Comparison of ENCODE assay signal across 18 cellular contexts in the genomic region with DNA sequence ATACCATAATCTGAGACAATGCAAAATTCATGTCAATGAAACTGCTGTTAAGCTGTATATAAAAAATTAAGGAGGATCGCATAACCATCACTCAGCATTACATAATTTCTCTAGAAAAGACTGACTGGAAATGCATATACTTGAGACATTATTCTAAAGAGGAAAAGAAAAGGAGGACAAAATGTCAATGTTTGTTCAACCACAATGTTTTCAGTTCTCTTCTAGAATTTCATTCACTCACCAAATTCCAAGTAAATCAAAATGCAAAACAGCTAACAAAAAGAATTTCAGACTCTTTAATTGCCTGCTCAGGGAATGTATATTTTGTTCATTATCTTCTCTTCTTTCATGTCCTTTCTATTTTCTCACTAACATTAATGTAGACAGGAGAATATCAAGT.
"Had no signal": no experiment of that assay in that cellular context is flagged by ENCODE, and none has a peak within 500 bp of the region (broad histone marks: within the 10 kb centered on the region; RNA-seq: fewer than 3 reads in every experiment).

No MANE protein-coding gene starts in this region.

- H3K9me3 ChIP-seq: esophagus muscularis mucosa, gastroesophageal sphincter, mucosa of descending colon, stomach had no signal

- H3K4me3 Mint-ChIP-seq: dendritic cell treated with granulocyte-macrophage colony-stimulating factor and Interleukin-4, amounts not matched to agents 40 ng/mL and 50 ng/mL, for 4 days; effector memory CD8-positive, alpha-beta T cell; natural killer cell had no signal

- H3K27me3 ChIP-seq: esophagus muscularis mucosa, gastroesophageal sphincter, stomach had no signal

- H3K4me1 Mint-ChIP-seq: natural killer cell had no signal

- H3K27me3 Mint-ChIP-seq: dendritic cell treated with granulocyte-macrophage colony-stimulating factor and Interleukin-4, amounts not matched to agents 40 ng/mL and 50 ng/mL, for 4 days had no signal

- H3K9me3 Mint-ChIP-seq: dendritic cell treated with granulocyte-macrophage colony-stimulating factor and Interleukin-4, amounts not matched to agents 40 ng/mL and 50 ng/mL, for 4 days; effector memory CD8-positive, alpha-beta T cell; natural killer cell had no signal

- H3K27ac Mint-ChIP-seq: dendritic cell treated with granulocyte-macrophage colony-stimulating factor and Interleukin-4, amounts not matched to agents 40 ng/mL and 50 ng/mL, for 4 days; effector memory CD8-positive, alpha-beta T cell; natural killer cell had no signal

- DNase-seq: effector memory CD8-positive, alpha-beta T cell; foreskin fibroblast; glutamatergic neuron; islet precursor cell; mammary epithelial cell; mucosa of descending colon; natural killer cell; occipital lobe; small intestine; stimulated activated CD4-positive, alpha-beta T cell treated with anti-CD3 and anti-CD28 coated beads, Interleukin-12 subunit alpha, Interleukin-12 subunit beta, amount 100 ng/mL, for 4 hours; stimulated activated naive CD4-positive, alpha-beta T cell; stomach had no signal

- ATAC-seq: effector memory CD8-positive, alpha-beta T cell; gastroesophageal sphincter; left lobe of liver; mucosa of descending colon; natural killer cell; sciatic nerve had no signal

- H3K36me3 ChIP-seq: esophagus muscularis mucosa, gastroesophageal sphincter, stomach had no signal

- H3K4me1 ChIP-seq: esophagus muscularis mucosa, gastroesophageal sphincter had no signal

- H3K36me3 Mint-ChIP-seq: natural killer cell had no signal

- H3K27ac ChIP-seq: epithelial cell of prostate, esophagus muscularis mucosa, gastroesophageal sphincter, stomach had no signal

- H3K4me3 ChIP-seq: esophagus muscularis mucosa, gastroesophageal sphincter, mucosa of descending colon, stomach had no signal
